In genomic region chr15:59186501-59186900, GRCh38 we compare ENCODE assay signal across 15 cellular contexts.
"Had no signal": no experiment of that assay in that cellular context is flagged by ENCODE, and none has a peak within 500 bp of the region (broad histone marks: within the 10 kb centered on the region; RNA-seq: fewer than 3 reads in every experiment).

No MANE protein-coding gene starts in this region.

- H3K27me3 Mint-ChIP-seq: stimulated activated naive B cell treated with anti-CD40 and anti-IgM and Interleukin-4, amounts not matched to agents 10 μg/mL and 1 μg/mL and 100 μg/mL, for 72 hours had no signal

- H3K27ac Mint-ChIP-seq: activated naive CD4-positive, alpha-beta T cell treated with anti-CD3 and anti-CD28 coated beads for 36 hours; activated T-helper 2 cell treated with anti-CD3 and anti-CD28 coated beads, Interferon-gamma antibody, Interleukin-2, Interleukin-4, amounts not matched to agents 10 μg/mL and 5 μg/mL and 100 μg/mL, durations not matched to agents 14 hours and 24 hours and 36 hours; naive thymus-derived CD8-positive, alpha-beta T cell; stimulated activated naive B cell treated with anti-CD40 and anti-IgM and Interleukin-4, amounts not matched to agents 10 μg/mL and 1 μg/mL and 100 μg/mL, for 72 hours; T-cell had no signal

- H3K9me3 ChIP-seq: neutrophil had no signal

- H3K4me1 Mint-ChIP-seq: naive thymus-derived CD8-positive, alpha-beta T cell; T-cell had no signal

- DNase-seq: activated CD4-positive, alpha-beta T cell treated with anti-CD3 and anti-CD28 coated beads for 1 hour; activated CD4-positive, alpha-beta T cell treated with anti-CD3 and anti-CD28 coated beads, Interleukin-2, amount 50 U/mL, for 48 hours; activated naive CD4-positive, alpha-beta T cell treated with anti-CD3 and anti-CD28 coated beads for 36 hours; activated T-cell treated with anti-CD3 and anti-CD28 coated beads, Interleukin-2, amount 50 U/mL, for 1 hour; left ventricle myocardium inferior; naive thymus-derived CD8-positive, alpha-beta T cell; stimulated activated CD4-positive, alpha-beta T cell treated with anti-CD3 and anti-CD28 coated beads, Interleukin-2, amount 100 ng/mL, for 48 hours; stimulated activated naive B cell treated with anti-CD40 and anti-IgM and Interleukin-4, amounts not matched to agents 10 μg/mL and 1 μg/mL and 100 μg/mL, for 72 hours; T-cell; T-helper 9 cell; tibial artery had no signal

- H3K4me3 ChIP-seq: hepatocyte, left ventricle myocardium inferior, tibial artery had no signal

- H3K27me3 ChIP-seq: hepatocyte, neutrophil, tibial artery had no signal

- H3K4me1 ChIP-seq: left ventricle myocardium inferior, parathyroid adenoma had no signal

- H3K4me3 Mint-ChIP-seq: activated naive CD4-positive, alpha-beta T cell treated with anti-CD3 and anti-CD28 coated beads for 36 hours; naive thymus-derived CD8-positive, alpha-beta T cell; stimulated activated naive B cell treated with anti-CD40 and anti-IgM and Interleukin-4, amounts not matched to agents 10 μg/mL and 1 μg/mL and 100 μg/mL, for 72 hours; T-cell had no signal

- H3K36me3 ChIP-seq: neutrophil had no signal

- H3K27ac ChIP-seq: hepatocyte, left ventricle myocardium inferior, parathyroid adenoma, tibial artery had no signal

- ATAC-seq: naive thymus-derived CD8-positive, alpha-beta T cell; T-cell had no signal
